8 cellular contexts compared by ENCODE assay signal in the genomic region with DNA sequence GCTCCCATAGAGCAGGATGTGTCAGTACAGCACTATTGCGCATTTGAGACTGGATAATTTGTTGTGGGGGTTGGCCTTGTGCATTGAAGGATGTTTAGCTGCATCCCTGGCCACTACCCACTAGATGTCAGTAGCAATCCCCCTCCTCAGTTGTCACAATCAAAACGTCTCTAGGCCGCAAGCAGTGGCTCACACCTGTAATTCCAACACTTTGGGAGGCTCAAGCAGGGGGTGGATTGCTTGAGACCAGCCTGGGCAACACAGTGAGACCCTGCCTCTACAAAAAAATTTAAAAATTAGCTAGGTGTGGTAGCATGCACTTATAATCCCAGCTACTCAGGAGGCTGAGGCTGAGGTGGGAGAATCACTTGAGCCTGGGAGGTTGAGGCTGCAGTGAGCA. TPM values are rescaled to one million over a fixed set of nuclear protein-coding genes. Genes with fewer than 3 reads are reported as not detected.
DNase-seq lines count a peak whose midpoint lies in the region; ATAC-seq, FAIRE-seq and TF ChIP-seq lines count a peak whose summit lies in the region.

No MANE protein-coding gene starts in this region.

- no peaks in the 10 kb centered on the region for H3K9me3 ChIP-seq in right atrium auricular region

- intact Hi-C loops in posterior vena cava (cut with DNase I) = no loop called here

- H3K4me1 ChIP-seq in right atrium auricular region = no peaks in the 10 kb centered on the region

- no peaks in the 10 kb centered on the region for H3K36me3 ChIP-seq in right atrium auricular region

- TF ChIP-seq POLR2A in NB4 (IDR thresholded peaks at IDR 0.05; ENCODE audit: extremely low read depth, insufficient read length) = no peak

- no peaks in the 10 kb centered on the region for H3K27me3 ChIP-seq in right atrium auricular region

- no peak overlapping the region for H3K4me3 ChIP-seq in NB4 (ENCODE audit: low read depth, low read length)
- no peak overlapping the region for H3K4me3 ChIP-seq in right atrium auricular region

- peak; percentile 77 for TF ChIP-seq CTCF in NB4 (IDR thresholded peaks at IDR 0.05; ENCODE audit: low read depth, low read length)
- TF ChIP-seq CTCF in right atrium auricular region (IDR thresholded peaks at IDR 0.05) = peak in 1 of 2 donors; percentile 35

- peak; percentile 11 for DNase-seq in NCI-H2107 treated with DMSO at 0.1 percent for 48 hours (lab: John Stamatoyannopoulos, UW; ENCODE audit: unreplicated experiment)
- no peak for DNase-seq in NCI-H2107 (lab: John Stamatoyannopoulos, UW)
- DNase-seq in NB4 (ENCODE audit: low read depth) = peak; percentile 65
- DNase-seq in astrocyte of the hippocampus (ENCODE audit: low read depth, low spot score) = peak; percentile 64
- peak; percentile 15 for DNase-seq in posterior vena cava (ENCODE audit: low spot score)
- DNase-seq in urothelium cell line (ENCODE audit: low spot score) = no peak
- DNase-seq in right atrium auricular region (ENCODE audit: low spot score) = no peak

- no peak for ATAC-seq in HG03039 (IDR thresholded peaks at IDR 0.05; ENCODE audit: unreplicated experiment)

- no peak for FAIRE-seq in urothelium cell line (lab: Jason Lieb, UNC)

- no peak overlapping the region for H3K27ac ChIP-seq in right atrium auricular region

RNA-seq across cellular contexts. Expression of a gene that starts 48.4 kb away (rescaled TPM):
- total RNA-seq in posterior vena cava (10 to 100 TPM; 15.8 to 25.9 TPM), right atrium auricular region (10 to 100 TPM; 15.8 to 16.9 TPM)

Comparison
In these comparisons a context has a peak if more than half of its experiments do, and no peak if none do; other contexts are left out.
1. DNase-seq: peak in NCI-H2107 treated with DMSO at 0.1 percent for 48 hours (single experiment), NB4 (single experiment), astrocyte of the hippocampus (single experiment) and posterior vena cava (single experiment); none in NCI-H2107 (single experiment), urothelium cell line (single experiment) and right atrium auricular region (single experiment).